ENCODE assay signal across 9 cellular contexts in the genomic region with DNA sequence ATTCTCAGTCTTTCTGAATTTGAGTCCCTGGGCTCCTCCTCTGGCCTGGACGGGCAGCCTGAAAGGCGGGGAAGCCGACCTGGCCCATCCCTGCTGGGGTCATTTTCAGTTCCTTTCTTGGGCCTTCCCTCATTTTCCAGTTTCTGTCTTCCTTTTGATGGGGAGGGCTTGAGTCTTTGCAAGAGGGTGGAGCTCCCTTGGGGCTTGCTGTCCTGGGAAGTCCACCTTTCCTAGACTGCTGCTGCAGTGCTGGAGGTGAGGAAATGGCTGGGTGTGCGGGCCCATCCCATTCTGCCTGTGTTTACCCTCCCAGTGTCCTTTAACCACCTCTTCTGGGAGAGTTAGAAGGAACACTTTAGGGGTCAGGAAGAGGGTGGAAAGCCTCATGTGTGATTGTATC.
DNase-seq lines count a peak whose midpoint lies in the region; ATAC-seq lines count a peak whose summit lies in the region.
"Had no signal": no experiment of that assay in that cellular context is flagged by ENCODE, and none has a peak within 500 bp of the region (broad histone marks: within the 10 kb centered on the region; RNA-seq: fewer than 3 reads in every experiment).

No MANE protein-coding gene starts in this region.

- no peaks in the 10 kb centered on the region for H3K9me3 Mint-ChIP-seq in activated naive CD8-positive, alpha-beta T cell treated with anti-CD3 and anti-CD28 coated beads, Interleukin-2, amount 50 U/mL, for 24 hours

- H3K4me3 ChIP-seq in stomach smooth muscle (ENCODE audit: low read length in 2 of 2), result peak overlapping the region in 1 of 2 donors; percentile 77

- H3K9me3 ChIP-seq in stomach smooth muscle (ENCODE audit: control insufficient read depth in 2 of 2, low read length in 2 of 2), result no peaks in the 10 kb centered on the region

- no peaks in the 10 kb centered on the region for H3K4me1 Mint-ChIP-seq in activated naive CD8-positive, alpha-beta T cell treated with anti-CD3 and anti-CD28 coated beads, Interleukin-2, amount 50 U/mL, for 24 hours

- peak overlapping the region in 1 of 2 donors; percentile 69 for H3K9ac ChIP-seq in stomach smooth muscle (ENCODE audit: low read length in 2 of 2)

- H3K36me3 Mint-ChIP-seq in activated naive CD8-positive, alpha-beta T cell treated with anti-CD3 and anti-CD28 coated beads, Interleukin-2, amount 50 U/mL, for 24 hours (ENCODE audit: low read depth), result no peaks in the 10 kb centered on the region

- no peak overlapping the region for H3K27ac Mint-ChIP-seq in activated naive CD8-positive, alpha-beta T cell treated with anti-CD3 and anti-CD28 coated beads, Interleukin-2, amount 50 U/mL, for 24 hours

- peaks cover 31% of the 10 kb centered on the region for H3K4me1 ChIP-seq in stomach smooth muscle (ENCODE audit: control insufficient read depth, insufficient read depth, low read length)

- no peaks in the 10 kb centered on the region for H3K27me3 ChIP-seq in stomach smooth muscle (ENCODE audit: control insufficient read depth in 1 of 2, insufficient read depth in 2 of 2, low read length in 2 of 2)

- peak; percentile 15 for DNase-seq in DMS53 (lab: John Stamatoyannopoulos, UW)
- no peak for DNase-seq in DMS53 treated with DMSO at 0.1 percent for 48 hours (lab: John Stamatoyannopoulos, UW; ENCODE audit: unreplicated experiment)
- no peak for DNase-seq in activated naive CD8-positive, alpha-beta T cell treated with anti-CD3 and anti-CD28 coated beads, Interleukin-2, amount 50 U/mL, for 24 hours
- DNase-seq in kidney tubule cell (ENCODE audit: low spot score), result peak; percentile 52
- no peak for DNase-seq in NCI-H2227 (lab: John Stamatoyannopoulos, UW; ENCODE audit: unreplicated experiment)
- no peak for DNase-seq in NCI-H446 (lab: John Stamatoyannopoulos, UW)
- DNase-seq: NCI-H2171 treated with DMSO at 0.1 percent for 48 hours had no signal

- peaks cover 20% of the 10 kb centered on the region for H3K27me3 Mint-ChIP-seq in activated naive CD8-positive, alpha-beta T cell treated with anti-CD3 and anti-CD28 coated beads, Interleukin-2, amount 50 U/mL, for 24 hours

- no peaks in the 10 kb centered on the region for H3K36me3 ChIP-seq in stomach smooth muscle (ENCODE audit: control insufficient read depth in 2 of 2, insufficient read depth in 2 of 2, low read length in 2 of 2)

- peak overlapping the region; percentile 36 for H3K4me3 Mint-ChIP-seq in activated naive CD8-positive, alpha-beta T cell treated with anti-CD3 and anti-CD28 coated beads, Interleukin-2, amount 50 U/mL, for 24 hours

- ATAC-seq in activated naive CD8-positive, alpha-beta T cell treated with anti-CD3 and anti-CD28 coated beads, Interleukin-2, amount 50 U/mL, for 24 hours, result no peak
- no peak for ATAC-seq in HG02938 (IDR thresholded peaks at IDR 0.05; ENCODE audit: unreplicated experiment)

- H3K27ac ChIP-seq in stomach smooth muscle (ENCODE audit: low read length), result peak overlapping the region; percentile 79

Comparison
In these comparisons a context has a peak if more than half of its experiments do, and no peak if none do; other contexts are left out.
1. DNase-seq: peak in DMS53 (single experiment) and kidney tubule cell (single experiment); none in DMS53 treated with DMSO at 0.1 percent for 48 hours (single experiment), activated naive CD8-positive, alpha-beta T cell treated with anti-CD3 and anti-CD28 coated beads, Interleukin-2, amount 50 U/mL, for 24 hours (single experiment), NCI-H2227 (single experiment) and NCI-H446 (0 of 2).